24 cellular contexts compared by ENCODE assay signal in genomic region chr6:113403966-113404575, GRCh38.
A peak's percentile ranks its signal among the peaks of the same experiment; 100 is the strongest.
DNase-seq lines count a peak whose midpoint lies in the region; ATAC-seq and TF ChIP-seq lines count a peak whose summit lies in the region.
"Had no signal": no experiment of that assay in that cellular context is flagged by ENCODE, and none has a peak within 500 bp of the region (broad histone marks: within the 10 kb centered on the region; RNA-seq: fewer than 3 reads in every experiment).

No MANE protein-coding gene starts in this region.

- peaks cover 8% of the 10 kb centered on the region for H3K36me3 Mint-ChIP-seq in osteocyte (ENCODE audit: unreplicated experiment)
- H3K36me3 Mint-ChIP-seq: CD4-positive, CD25-positive, alpha-beta regulatory T cell; IgD-negative memory B cell had no signal

- H3K27me3 Mint-ChIP-seq in osteocyte (ENCODE audit: unreplicated experiment) = no peaks in the 10 kb centered on the region
- H3K27me3 Mint-ChIP-seq: CD4-positive, CD25-positive, alpha-beta regulatory T cell; IgD-negative memory B cell had no signal

- no peak overlapping the region for H3K4me2 ChIP-seq in GM23248 (ENCODE audit: unreplicated experiment)
- H3K4me2 ChIP-seq: KMS-11 had no signal

- in situ Hi-C loops in GM23248 (cut with MboI) (loop anchor here (25.0 kb wide), 1 partner anchor 617 kb away; no protein-coding TSS in a partner anchor), ACHN (cut with HindIII; ENCODE audit: low pct_ligation_motif_present, low pct_unique_long_range_greater_than_20kb, low sequenced_read_pairs) (no loop called here)

- H3K4me3 Mint-ChIP-seq in osteocyte (ENCODE audit: unreplicated experiment) = no peak overlapping the region
- H3K4me3 Mint-ChIP-seq: CD4-positive, CD25-positive, alpha-beta regulatory T cell had no signal

- H3K4me1 Mint-ChIP-seq in osteocyte (ENCODE audit: unreplicated experiment) = peaks cover 41% of the 10 kb centered on the region
- H3K4me1 Mint-ChIP-seq: CD4-positive, CD25-positive, alpha-beta regulatory T cell had no signal

- H2AFZ ChIP-seq in GM23248 = peak overlapping the region; percentile 25; the same call in 1 of the 2 replicates

- no peak for ATAC-seq in GM21825 (IDR thresholded peaks at IDR 0.05; ENCODE audit: unreplicated experiment)
- ATAC-seq: PC-3, Right ventricle myocardium inferior had no signal

- H3K4me3 ChIP-seq in GM23248 = no peak overlapping the region
- no peak overlapping the region for H3K4me3 ChIP-seq in choroid plexus epithelial cell (ENCODE audit: low read depth, low read length)
- H3K4me3 ChIP-seq in fibroblast of villous mesenchyme (ENCODE audit: low read depth, low read length) = no peak overlapping the region
- H3K4me3 ChIP-seq: SJCRH30 had no signal

- 38 to 42% methylated on average over 6 of the region's 6 CpGs for WGBS in GM23248 (ENCODE audit: low coverage in 1 of 2, low lambda C conversion rate in 2 of 2, missing lambda C conversion rate in 2 of 2), 2 experiments

- H3K36me3 ChIP-seq in GM23248 (ENCODE audit: low read depth) = no peaks in the 10 kb centered on the region
- H3K36me3 ChIP-seq: SJCRH30 had no signal

- H3K27ac Mint-ChIP-seq in osteocyte (ENCODE audit: unreplicated experiment) = peak overlapping the region; percentile 87
- H3K27ac Mint-ChIP-seq: CD4-positive, CD25-positive, alpha-beta regulatory T cell; IgD-negative memory B cell had no signal

- no peak for DNase-seq in GM23248
- peak; percentile 43 for DNase-seq in choroid plexus epithelial cell (ENCODE audit: low read depth)
- DNase-seq in fibroblast of villous mesenchyme (ENCODE audit: low read depth) = peak; percentile 53
- DNase-seq in osteocyte (ENCODE audit: extremely low spot score, unreplicated experiment) = no peak
- no peak for DNase-seq in HPDE6-E6E7 (ENCODE audit: extremely low spot score)
- DNase-seq in ACHN = no peak
- DNase-seq in NCI-H510A treated with DMSO at 0.1 percent for 48 hours (lab: John Stamatoyannopoulos, UW) = no peak
- DNase-seq: 8988T; CD4-positive, CD25-positive, alpha-beta regulatory T cell; HCEC 1CT; NCI-H1092 treated with DMSO at 0.1 percent for 48 hours; NCI-H1436; NCI-H187; NCI-H2081 treated with DMSO at 0.1 percent for 48 hours; NCI-H2171; NCI-H226; NCI-H510A; NCI-H748 treated with DMSO at 0.1 percent for 48 hours; PC-3; SJCRH30 had no signal

- no peaks in the 10 kb centered on the region for H3K9me2 ChIP-seq in GM23248 (ENCODE audit: insufficient read depth)

- H3F3A ChIP-seq in GM23248 (ENCODE audit: insufficient read depth) = no peaks in the 10 kb centered on the region

- no peak overlapping the region for H3K9ac ChIP-seq in GM23248
- H3K9ac ChIP-seq: KMS-11 had no signal

- H4K20me1 ChIP-seq in GM23248 (ENCODE audit: insufficient read depth) = no peaks in the 10 kb centered on the region

- H3K27ac ChIP-seq in GM23248 = no peak overlapping the region
- H3K27ac ChIP-seq: KMS-11, SJCRH30 had no signal

- TF ChIP-seq CTCF in choroid plexus epithelial cell (conservative IDR thresholded peaks at IDR 0.05; ENCODE audit: low read depth, low read length) (no peak), fibroblast of villous mesenchyme (IDR thresholded peaks at IDR 0.05; ENCODE audit: insufficient read depth, low read depth, low read length) (no peak), osteocyte (IDR thresholded peaks at IDR 0.05) (no peak)

- no peaks in the 10 kb centered on the region for H3K27me3 ChIP-seq in GM23248 (replicated peaks; ENCODE audit: insufficient read depth)
- H3K27me3 ChIP-seq: SJCRH30 had no signal

- peaks cover 6% of the 10 kb centered on the region for H3K9me3 Mint-ChIP-seq in osteocyte (ENCODE audit: unreplicated experiment)
- H3K9me3 Mint-ChIP-seq: IgD-negative memory B cell had no signal

- H3K9me3 ChIP-seq in GM23248 (ENCODE audit: low read depth) = no peaks in the 10 kb centered on the region

- H3K4me1 ChIP-seq in GM23248 (ENCODE audit: insufficient read depth) = no peaks in the 10 kb centered on the region
- H3K4me1 ChIP-seq: SJCRH30 had no signal

- H3K79me2 ChIP-seq in GM23248 (ENCODE audit: insufficient read depth) = no peaks in the 10 kb centered on the region

Comparison
In these comparisons a context has a peak if more than half of its experiments do, and no peak if none do; other contexts are left out.
1. DNase-seq: peak in choroid plexus epithelial cell (single experiment) and fibroblast of villous mesenchyme (single experiment); none in GM23248 (single experiment), osteocyte (single experiment), HPDE6-E6E7 (single experiment), ACHN (single experiment) and NCI-H510A treated with DMSO at 0.1 percent for 48 hours (single experiment).